In genomic region chr2:6421888-6422287, GRCh38 we compare ENCODE assay signal across 20 cellular contexts.
"Had no signal": no experiment of that assay in that cellular context is flagged by ENCODE, and none has a peak within 500 bp of the region (broad histone marks: within the 10 kb centered on the region; RNA-seq: fewer than 3 reads in every experiment).

No MANE protein-coding gene starts in this region.

- ATAC-seq: Panc1, PC-3 had no signal

- H3K9me3 ChIP-seq: SK-N-SH had no signal

- H3K27ac ChIP-seq: RWPE1 had no signal

- H3K4me2 ChIP-seq: SK-N-SH had no signal

- H3K9me2 ChIP-seq: SK-N-SH had no signal

- DNase-seq: KBM-7, MV-4-11, NCI-H1048, NCI-H1105, NCI-H1417, NCI-H1436 treated with DMSO at 0.1 percent for 48 hours, NCI-H1694, NCI-H187 treated with DMSO at 0.1 percent for 48 hours, NCI-H2029 treated with DMSO at 0.1 percent for 48 hours, NCI-H226, NCI-H446, NCI-H510A, NCI-H524 treated with DMSO at 0.1 percent for 48 hours, NCI-H69, NCI-H774, PC-3, SHP77, SK-N-SH had no signal
